In genomic region chr18:53677480-53677879, GRCh38 we compare ENCODE assay signal across 6 cellular contexts.
"Had no signal": no experiment of that assay in that cellular context is flagged by ENCODE, and none has a peak within 500 bp of the region (broad histone marks: within the 10 kb centered on the region; RNA-seq: fewer than 3 reads in every experiment).

No MANE protein-coding gene starts in this region.

- FAIRE-seq: H1, H54, HepG2 had no signal

- DNase-seq: H9, HFFc6, KBM-7 had no signal
